Comparison of ENCODE assay signal across 1 cellular context in genomic region chr1:10834770-10835412, GRCh38.
TF ChIP-seq lines count a peak whose summit lies in the region.

No MANE protein-coding gene starts in this region.

TF ChIP-seq in GM23338, 12 proteins besides CTCF, POLR2A, EP300 and RAD21 (continued from another document):
- TF ChIP-seq, protein P1, sequence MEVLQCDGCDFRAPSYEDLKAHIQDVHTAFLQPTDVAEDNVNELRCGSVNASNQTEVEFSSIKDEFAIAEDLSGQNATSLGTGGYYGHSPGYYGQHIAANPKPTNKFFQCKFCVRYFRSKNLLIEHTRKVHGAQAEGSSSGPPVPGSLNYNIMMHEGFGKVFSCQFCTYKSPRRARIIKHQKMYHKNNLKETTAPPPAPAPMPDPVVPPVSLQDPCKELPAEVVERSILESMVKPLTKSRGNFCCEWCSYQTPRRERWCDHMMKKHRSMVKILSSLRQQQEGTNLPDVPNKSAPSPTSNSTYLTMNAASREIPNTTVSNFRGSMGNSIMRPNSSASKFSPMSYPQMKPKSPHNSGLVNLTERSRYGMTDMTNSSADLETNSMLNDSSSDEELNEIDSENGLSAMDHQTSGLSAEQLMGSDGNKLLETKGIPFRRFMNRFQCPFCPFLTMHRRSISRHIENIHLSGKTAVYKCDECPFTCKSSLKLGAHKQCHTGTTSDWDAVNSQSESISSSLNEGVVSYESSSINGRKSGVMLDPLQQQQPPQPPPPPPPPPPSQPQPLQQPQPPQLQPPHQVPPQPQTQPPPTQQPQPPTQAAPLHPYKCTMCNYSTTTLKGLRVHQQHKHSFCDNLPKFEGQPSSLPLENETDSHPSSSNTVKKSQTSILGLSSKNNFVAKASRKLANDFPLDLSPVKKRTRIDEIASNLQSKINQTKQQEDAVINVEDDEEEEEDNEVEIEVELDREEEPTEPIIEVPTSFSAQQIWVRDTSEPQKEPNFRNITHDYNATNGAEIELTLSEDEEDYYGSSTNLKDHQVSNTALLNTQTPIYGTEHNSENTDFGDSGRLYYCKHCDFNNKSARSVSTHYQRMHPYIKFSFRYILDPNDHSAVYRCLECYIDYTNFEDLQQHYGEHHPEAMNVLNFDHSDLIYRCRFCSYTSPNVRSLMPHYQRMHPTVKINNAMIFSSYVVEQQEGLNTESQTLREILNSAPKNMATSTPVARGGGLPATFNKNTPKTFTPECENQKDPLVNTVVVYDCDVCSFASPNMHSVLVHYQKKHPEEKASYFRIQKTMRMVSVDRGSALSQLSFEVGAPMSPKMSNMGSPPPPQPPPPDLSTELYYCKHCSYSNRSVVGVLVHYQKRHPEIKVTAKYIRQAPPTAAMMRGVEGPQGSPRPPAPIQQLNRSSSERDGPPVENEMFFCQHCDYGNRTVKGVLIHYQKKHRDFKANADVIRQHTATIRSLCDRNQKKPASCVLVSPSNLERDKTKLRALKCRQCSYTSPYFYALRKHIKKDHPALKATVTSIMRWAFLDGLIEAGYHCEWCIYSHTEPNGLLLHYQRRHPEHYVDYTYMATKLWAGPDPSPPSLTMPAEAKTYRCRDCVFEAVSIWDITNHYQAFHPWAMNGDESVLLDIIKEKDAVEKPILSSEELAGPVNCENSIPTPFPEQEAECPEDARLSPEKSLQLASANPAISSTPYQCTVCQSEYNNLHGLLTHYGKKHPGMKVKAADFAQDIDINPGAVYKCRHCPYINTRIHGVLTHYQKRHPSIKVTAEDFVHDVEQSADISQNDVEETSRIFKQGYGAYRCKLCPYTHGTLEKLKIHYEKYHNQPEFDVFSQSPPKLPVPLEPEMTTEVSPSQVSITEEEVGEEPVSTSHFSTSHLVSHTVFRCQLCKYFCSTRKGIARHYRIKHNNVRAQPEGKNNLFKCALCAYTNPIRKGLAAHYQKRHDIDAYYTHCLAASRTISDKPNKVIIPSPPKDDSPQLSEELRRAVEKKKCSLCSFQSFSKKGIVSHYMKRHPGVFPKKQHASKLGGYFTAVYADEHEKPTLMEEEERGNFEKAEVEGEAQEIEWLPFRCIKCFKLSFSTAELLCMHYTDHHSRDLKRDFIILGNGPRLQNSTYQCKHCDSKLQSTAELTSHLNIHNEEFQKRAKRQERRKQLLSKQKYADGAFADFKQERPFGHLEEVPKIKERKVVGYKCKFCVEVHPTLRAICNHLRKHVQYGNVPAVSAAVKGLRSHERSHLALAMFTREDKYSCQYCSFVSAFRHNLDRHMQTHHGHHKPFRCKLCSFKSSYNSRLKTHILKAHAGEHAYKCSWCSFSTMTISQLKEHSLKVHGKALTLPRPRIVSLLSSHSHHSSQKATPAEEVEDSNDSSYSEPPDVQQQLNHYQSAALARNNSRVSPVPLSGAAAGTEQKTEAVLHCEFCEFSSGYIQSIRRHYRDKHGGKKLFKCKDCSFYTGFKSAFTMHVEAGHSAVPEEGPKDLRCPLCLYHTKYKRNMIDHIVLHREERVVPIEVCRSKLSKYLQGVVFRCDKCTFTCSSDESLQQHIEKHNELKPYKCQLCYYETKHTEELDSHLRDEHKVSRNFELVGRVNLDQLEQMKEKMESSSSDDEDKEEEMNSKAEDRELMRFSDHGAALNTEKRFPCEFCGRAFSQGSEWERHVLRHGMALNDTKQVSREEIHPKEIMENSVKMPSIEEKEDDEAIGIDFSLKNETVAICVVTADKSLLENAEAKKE (CRISPR knock-in tag; IDR thresholded peaks at IDR 0.05) = no peak
- TF ChIP-seq CREB1 (CRISPR knock-in tag; IDR thresholded peaks at IDR 0.05; ENCODE audit: low read depth) (no peak), POLR2AphosphoS5 (IDR thresholded peaks at IDR 0.05; ENCODE audit: low read depth) (no peak)
